In the genomic region with DNA sequence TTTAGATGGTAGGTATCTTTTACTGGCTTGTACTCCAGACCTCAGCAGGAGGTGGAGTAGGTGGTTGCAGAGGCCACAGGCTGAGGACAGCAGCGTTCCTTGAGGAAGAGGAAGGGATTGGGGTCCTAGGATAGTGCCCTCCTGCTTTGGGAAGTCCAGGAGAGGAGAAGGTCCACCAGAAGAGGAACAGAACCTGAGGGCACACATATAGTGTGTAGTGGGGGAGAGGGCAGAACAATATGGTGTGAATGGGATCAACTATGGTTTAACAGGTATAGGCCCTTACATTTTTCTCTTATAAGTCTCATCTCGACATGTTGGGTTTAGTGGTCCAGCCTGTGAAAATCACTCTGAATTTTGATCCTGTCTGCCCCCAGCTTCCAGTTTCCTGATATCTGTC, we compare ENCODE assay signal across 27 cellular contexts.
"Had no signal": no experiment of that assay in that cellular context is flagged by ENCODE, and none has a peak within 500 bp of the region (broad histone marks: within the 10 kb centered on the region; RNA-seq: fewer than 3 reads in every experiment).

No MANE protein-coding gene starts in this region.

- H3K9me3 ChIP-seq: suprapubic skin, testis, thoracic aorta, thyroid gland, tibial artery, transverse colon, upper lobe of right lung, uterus had no signal

- H3K27me3 ChIP-seq: stomach, suprapubic skin, testis, thyroid gland, tibial artery, tibial nerve, transverse colon, upper lobe of left lung, upper lobe of right lung, uterus, vagina had no signal

- ATAC-seq: stimulated activated effector memory CD8-positive, alpha-beta T cell treated with anti-CD3 and anti-CD28 coated beads, Interleukin-12 subunit alpha, Interleukin-12 subunit beta, amount 100 ng/mL, for 72 hours; stimulated activated memory B cell treated with anti-CD40 and anti-IgM and Interleukin-4, amounts not matched to agents 10 μg/mL and 1 μg/mL and 100 μg/mL, for 72 hours; stimulated activated naive B cell treated with anti-CD40 and anti-IgM and Interleukin-4, amounts not matched to agents 10 μg/mL and 1 μg/mL and 100 μg/mL, for 72 hours; stimulated activated naive CD8-positive, alpha-beta T cell treated with anti-CD3 and anti-CD28 coated beads, Interleukin-15, amount 100 ng/mL, for 72 hours; stimulated activated naive CD8-positive, alpha-beta T cell treated with anti-CD3 and anti-CD28 coated beads, Interleukin-15, Interleukin-2, amounts not matched to agents 100 U/mL and 50 U/mL, for 24 hours; upper lobe of right lung had no signal

- FAIRE-seq: urothelium cell line had no signal

- H3K27ac ChIP-seq: stomach, suprapubic skin, testis, thoracic aorta, thyroid gland, tibial artery, tibial nerve, transverse colon, upper lobe of left lung, upper lobe of right lung, uterus, vagina had no signal

- H3K36me3 ChIP-seq: stomach, suprapubic skin, thoracic aorta, thyroid gland, tibial artery, tibial nerve, transverse colon, upper lobe of left lung, upper lobe of right lung, uterus, vagina had no signal

- DNase-seq: stimulated activated CD4-positive, alpha-beta T cell treated with anti-CD3 and anti-CD28 coated beads, Interleukin-2, amount 100 ng/mL, for 48 hours; stimulated activated CD4-positive, alpha-beta T cell treated with anti-CD3 and anti-CD28 coated beads, Interleukin-4, amount 100 ng/mL, for 1 hour; stimulated activated CD4-positive, alpha-beta T cell treated with anti-CD3 and anti-CD28 coated beads, Interleukin-4, amount 100 ng/mL, for 24 hours; stimulated activated CD4-positive, alpha-beta T cell treated with anti-CD3 and anti-CD28 coated beads, Interleukin-4, amount 100 ng/mL, for 4 hours; stimulated activated CD8-positive, alpha-beta memory T cell treated with anti-CD3 and anti-CD28 coated beads, Interleukin-4, amount 100 ng/mL, for 48 hours; stimulated activated naive B cell treated with anti-CD40 and anti-IgM and Interleukin-4, amounts not matched to agents 10 μg/mL and 1 μg/mL and 100 μg/mL, for 72 hours; stimulated activated naive CD4-positive, alpha-beta T cell; stimulated activated naive CD4-positive, alpha-beta T cell treated with Interleukin-2 at 50 U/mL for 16 hours; stimulated activated naive CD8-positive, alpha-beta T cell treated with anti-CD3 and anti-CD28 coated beads, Interleukin-15, amount 100 ng/mL, for 72 hours; stimulated activated naive CD8-positive, alpha-beta T cell treated with anti-CD3 and anti-CD28 coated beads, Interleukin-15, Interleukin-2, amounts not matched to agents 100 U/mL and 50 U/mL, for 24 hours; stomach; substantia nigra; testis; thyroid gland; tibial artery; transverse colon; trophoblast cell; upper lobe of left lung; upper lobe of right lung; uterus had no signal

- H3K4me1 ChIP-seq: stomach, suprapubic skin, testis, transverse colon, upper lobe of left lung, upper lobe of right lung, uterus, vagina had no signal

- H3K4me3 ChIP-seq: stomach, suprapubic skin, testis, thoracic aorta, thyroid gland, tibial artery, tibial nerve, transverse colon, upper lobe of left lung, upper lobe of right lung, uterus, vagina had no signal
